Comparison of ENCODE assay signal across 9 cellular contexts in the genomic region with DNA sequence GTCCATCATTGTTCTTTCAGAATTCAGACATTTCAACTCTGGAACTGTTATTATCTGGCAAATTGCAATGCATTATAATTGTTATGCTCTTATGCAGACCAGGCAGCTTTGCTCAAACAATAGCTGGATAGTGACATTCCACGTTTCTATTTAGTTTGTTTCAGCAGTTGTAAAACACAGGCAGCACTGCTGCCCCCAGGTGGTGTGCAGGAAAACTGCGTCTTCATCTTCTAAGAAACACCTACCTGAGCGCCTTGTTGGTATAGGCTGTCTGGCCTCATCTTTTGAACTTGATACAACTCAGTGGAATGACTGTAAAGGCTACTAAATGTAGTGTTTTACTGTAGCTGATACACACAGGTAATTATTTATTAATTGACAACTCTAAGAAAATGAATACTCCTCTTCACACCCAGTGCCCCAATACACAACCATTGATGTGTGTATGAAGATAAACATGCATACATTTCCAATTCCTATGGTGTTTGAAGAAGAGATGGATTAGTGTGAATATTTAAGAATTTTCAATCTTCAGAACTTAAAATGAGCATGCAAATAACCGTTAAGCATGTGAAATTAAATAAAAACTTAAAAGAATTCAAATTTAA.
A peak's percentile ranks its signal among the peaks of the same experiment; 100 is the strongest.
DNase-seq lines count a peak whose midpoint lies in the region; ATAC-seq and TF ChIP-seq lines count a peak whose summit lies in the region.
"Had no signal": no experiment of that assay in that cellular context is flagged by ENCODE, and none has a peak within 500 bp of the region (broad histone marks: within the 10 kb centered on the region; RNA-seq: fewer than 3 reads in every experiment).

No MANE protein-coding gene starts in this region.

- H3K9me3 Mint-ChIP-seq in progenitor cell of endocrine pancreas (ENCODE audit: low read depth), result no peaks in the 10 kb centered on the region
- H3K9me3 Mint-ChIP-seq in effector memory CD8-positive, alpha-beta T cell, result no peaks in the 10 kb centered on the region
- H3K9me3 Mint-ChIP-seq: naive B cell had no signal

- ATAC-seq in effector memory CD8-positive, alpha-beta T cell (replicated peaks), result no peak

- TF ChIP-seq CTCF in progenitor cell of endocrine pancreas (IDR thresholded peaks at IDR 0.05; ENCODE audit: unreplicated experiment), result peak; percentile 76

- peak; percentile 35 for DNase-seq in NCI-H2171 treated with DMSO at 0.1 percent for 48 hours (lab: John Stamatoyannopoulos, UW)
- DNase-seq in NCI-H2171 (lab: John Stamatoyannopoulos, UW), result no peak
- DNase-seq in Jurkat, Clone E6-1 (ENCODE audit: low read depth, low spot score), result peak; percentile 40
- peak; percentile 28 for DNase-seq in cerebellar cortex (ENCODE audit: low spot score)
- no peak for DNase-seq in progenitor cell of endocrine pancreas (ENCODE audit: low spot score, unreplicated experiment)
- no peak for DNase-seq in effector memory CD8-positive, alpha-beta T cell
- no peak for DNase-seq in NCI-H2227 (lab: John Stamatoyannopoulos, UW; ENCODE audit: unreplicated experiment)
- no peak for DNase-seq in LoVo (ENCODE audit: low spot score)
- DNase-seq: naive B cell had no signal

- no peak overlapping the region for H3K27ac Mint-ChIP-seq in progenitor cell of endocrine pancreas
- no peak overlapping the region for H3K27ac Mint-ChIP-seq in effector memory CD8-positive, alpha-beta T cell
- H3K27ac Mint-ChIP-seq: naive B cell had no signal

- H3K4me1 Mint-ChIP-seq in progenitor cell of endocrine pancreas (ENCODE audit: low read depth), result peaks cover 1% of the 10 kb centered on the region
- H3K4me1 Mint-ChIP-seq in effector memory CD8-positive, alpha-beta T cell (ENCODE audit: low read depth in 2 of 2), result no peaks in the 10 kb centered on the region
- H3K4me1 Mint-ChIP-seq: naive B cell had no signal

- H3K4me3 Mint-ChIP-seq in progenitor cell of endocrine pancreas (ENCODE audit: low read depth), result no peak overlapping the region
- H3K4me3 Mint-ChIP-seq in effector memory CD8-positive, alpha-beta T cell, result no peak overlapping the region
- H3K4me3 Mint-ChIP-seq: naive B cell had no signal

- H3K4me3 ChIP-seq in Jurkat, Clone E6-1 (ENCODE audit: low read length), result no peak overlapping the region

- H3K27me3 Mint-ChIP-seq in progenitor cell of endocrine pancreas, result peaks cover 16% of the 10 kb centered on the region
- peaks cover 31 to 58% of the 10 kb centered on the region in 2 donors for H3K27me3 Mint-ChIP-seq in effector memory CD8-positive, alpha-beta T cell

- no peaks in the 10 kb centered on the region for H3K36me3 Mint-ChIP-seq in progenitor cell of endocrine pancreas (ENCODE audit: insufficient read depth)
- H3K36me3 Mint-ChIP-seq in effector memory CD8-positive, alpha-beta T cell (ENCODE audit: insufficient read depth), result peaks cover 5% of the 10 kb centered on the region
- H3K36me3 Mint-ChIP-seq: naive B cell had no signal

Comparison
In these comparisons a context has a peak if more than half of its experiments do, and no peak if none do; other contexts are left out.
1. DNase-seq: peak in NCI-H2171 treated with DMSO at 0.1 percent for 48 hours (single experiment), Jurkat, Clone E6-1 (single experiment) and cerebellar cortex (single experiment); none in NCI-H2171 (single experiment), progenitor cell of endocrine pancreas (single experiment), effector memory CD8-positive, alpha-beta T cell (0 of 3), NCI-H2227 (single experiment) and LoVo (single experiment).